Comparison of ENCODE assay signal across 1 cellular context in genomic region chr10:125124907-125125306, GRCh38.
TF ChIP-seq lines count a peak whose summit lies in the region.

No MANE protein-coding gene starts in this region.

TF ChIP-seq in HCT116, 20 proteins besides CTCF, POLR2A, EP300 and RAD21:
- TF ChIP-seq ZNF274 (IDR thresholded peaks at IDR 0.05; ENCODE audit: low read depth, low read length) (no peak), SIN3A (IDR thresholded peaks at IDR 0.05; ENCODE audit: low read depth) (no peak), REST (IDR thresholded peaks at IDR 0.05; ENCODE audit: low read depth) (no peak), ELF1 (IDR thresholded peaks at IDR 0.05; ENCODE audit: borderline replicate concordance, low read depth) (no peak), ATF3 (IDR thresholded peaks at IDR 0.05) (no peak), ZBTB33 (IDR thresholded peaks at IDR 0.05; ENCODE audit: extremely low read depth, insufficient replicate concordance, low read length) (no peak), EGR1 (IDR thresholded peaks at IDR 0.05; ENCODE audit: low read depth) (no peak), CBX3 (IDR thresholded peaks at IDR 0.05; ENCODE audit: low read depth) (no peak), SRF (IDR thresholded peaks at IDR 0.05; ENCODE audit: low read depth) (no peak), CEBPB (IDR thresholded peaks at IDR 0.05; ENCODE audit: low read depth) (no peak), SP1 (IDR thresholded peaks at IDR 0.05; ENCODE audit: low read depth) (no peak), MAX (IDR thresholded peaks at IDR 0.05) (no peak), POLR2AphosphoS5 (IDR thresholded peaks at IDR 0.05; ENCODE audit: low read depth, low read length) (no peak)
